ENCODE assay signal across 1 cellular context in genomic region chr1:223109581-223110026, GRCh38.
TF ChIP-seq lines count a peak whose summit lies in the region.

No MANE protein-coding gene starts in this region.

TF ChIP-seq in K562, 482 proteins besides CTCF, POLR2A, EP300 and RAD21 (continued from another document):
- TF ChIP-seq ATF3 (IDR thresholded peaks at IDR 0.05) = peak; percentile 25; the same call in 1 of the 2 replicates
- TF ChIP-seq ATF3 (CRISPR knock-in tag; conservative IDR thresholded peaks at IDR 0.05) = no peak
- TF ChIP-seq ZNF644 (tag; IDR thresholded peaks at IDR 0.05; ENCODE audit: low read depth) = no peak
- TF ChIP-seq C11orf30 (IDR thresholded peaks at IDR 0.05; ENCODE audit: low read depth) = no peak
- TF ChIP-seq NFYB (IDR thresholded peaks at IDR 0.05; ENCODE audit: extremely low read depth, insufficient read length) = no peak
- TF ChIP-seq ZSCAN29 (IDR thresholded peaks at IDR 0.05) = no peak
